ENCODE assay signal across 9 cellular contexts in the genomic region with DNA sequence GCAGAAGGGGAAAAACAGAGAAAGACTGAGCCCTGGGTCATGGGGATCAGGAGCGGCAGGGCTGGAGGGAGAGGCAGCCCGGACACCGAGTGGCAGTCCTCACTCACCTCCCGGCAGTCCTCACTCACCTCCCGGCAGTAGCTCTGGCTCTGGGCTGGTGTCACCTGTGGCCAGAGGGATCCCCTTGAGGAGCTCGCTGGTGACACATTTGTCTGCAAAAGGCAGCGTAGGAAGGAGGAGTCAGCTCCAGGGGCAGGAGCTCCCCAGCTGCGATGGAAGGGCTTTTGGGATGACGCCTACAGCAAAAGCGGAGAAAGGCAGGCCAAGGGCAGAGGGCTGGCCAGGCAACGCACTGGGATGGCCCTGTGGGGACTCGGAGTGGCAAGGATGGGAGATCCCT. TPM values are rescaled to one million over a fixed set of nuclear protein-coding genes. Genes with fewer than 3 reads are reported as not detected.
DNase-seq lines count a peak whose midpoint lies in the region; ATAC-seq, FAIRE-seq and TF ChIP-seq lines count a peak whose summit lies in the region.
"Had no signal": no experiment of that assay in that cellular context is flagged by ENCODE, and none has a peak within 500 bp of the region (broad histone marks: within the 10 kb centered on the region; RNA-seq: fewer than 3 reads in every experiment).

No MANE protein-coding gene starts in this region.

- FAIRE-seq in kidney (lab: Jason Lieb, UNC), result no peak

- DNase-seq in activated CD4-positive, alpha-beta T cell treated with anti-CD3 and anti-CD28 coated beads for 36 hours, result peak; percentile 31
- DNase-seq in activated CD4-positive, alpha-beta T cell treated with anti-CD3 and anti-CD28 coated beads for 48 hours, result no peak
- DNase-seq in activated T-helper 2 cell treated with anti-CD3 and anti-CD28 coated beads, Interferon-gamma antibody, Interleukin-2, Interleukin-4, amounts not matched to agents 10 μg/mL and 5 μg/mL and 100 μg/mL, durations not matched to agents 14 hours and 24 hours and 36 hours (ENCODE audit: low spot score), result no peak
- DNase-seq in kidney, result no peak
- DNase-seq in thoracic aorta (ENCODE audit: low spot score), result no peak
- no peak for DNase-seq in NCI-H1436 (lab: John Stamatoyannopoulos, UW)
- no peak for DNase-seq in HuH-7.5 (ENCODE audit: low spot score)
- DNase-seq: activated CD4-positive, CD25-positive, alpha-beta regulatory T cell treated with anti-CD3 and anti-CD28 coated beads, Interleukin-2, amount 50 U/mL, for 72 hours had no signal

- H3K9ac ChIP-seq in kidney (ENCODE audit: low read length in 2 of 2), result peak overlapping the region; percentile 83 to 96

- H3K36me3 Mint-ChIP-seq in activated CD4-positive, alpha-beta T cell treated with anti-CD3 and anti-CD28 coated beads for 36 hours (ENCODE audit: low read depth), result peaks cover 40% of the 10 kb centered on the region
- H3K36me3 Mint-ChIP-seq in activated T-helper 2 cell treated with anti-CD3 and anti-CD28 coated beads, Interferon-gamma antibody, Interleukin-2, Interleukin-4, amounts not matched to agents 10 μg/mL and 5 μg/mL and 100 μg/mL, durations not matched to agents 14 hours and 24 hours and 36 hours (ENCODE audit: low read depth), result peaks cover 44% of the 10 kb centered on the region

- ATAC-seq in activated CD4-positive, alpha-beta T cell treated with anti-CD3 and anti-CD28 coated beads for 36 hours, result no peak
- ATAC-seq in thoracic aorta (ENCODE audit: insufficient number of reproducible peaks, low FRiP score, low read depth) (no peak), GM18861 (IDR thresholded peaks at IDR 0.05; ENCODE audit: unreplicated experiment) (no peak)

- POLR2A ChIA-PET in activated CD4-positive, alpha-beta T cell treated with anti-CD3 and anti-CD28 coated beads for 36 hours (lab: Charles Lee), result no interaction called here

- no peak for TF ChIP-seq CTCF in kidney (IDR thresholded peaks at IDR 0.05; ENCODE audit: borderline replicate concordance, extremely low read depth, insufficient read depth)
- TF ChIP-seq CTCF in thoracic aorta (IDR thresholded peaks at IDR 0.05), result no peak

- CTCF ChIA-PET in activated CD4-positive, alpha-beta T cell treated with anti-CD3 and anti-CD28 coated beads for 36 hours (lab: Charles Lee), result interaction anchor here (0.9 to 1.7 kb wide), 5 partner anchors 11 to 114 kb away, joined by 3 to 4 read pairs (median 3); a partner anchor contains a TSS

- H3K4me1 Mint-ChIP-seq in activated CD4-positive, alpha-beta T cell treated with anti-CD3 and anti-CD28 coated beads for 36 hours, result peaks cover 19% of the 10 kb centered on the region
- H3K4me1 Mint-ChIP-seq in activated T-helper 2 cell treated with anti-CD3 and anti-CD28 coated beads, Interferon-gamma antibody, Interleukin-2, Interleukin-4, amounts not matched to agents 10 μg/mL and 5 μg/mL and 100 μg/mL, durations not matched to agents 14 hours and 24 hours and 36 hours (ENCODE audit: low read depth), result peaks cover 6% of the 10 kb centered on the region

- H3K27me3 Mint-ChIP-seq in activated CD4-positive, alpha-beta T cell treated with anti-CD3 and anti-CD28 coated beads for 36 hours, result no peaks in the 10 kb centered on the region
- H3K27me3 Mint-ChIP-seq in activated T-helper 2 cell treated with anti-CD3 and anti-CD28 coated beads, Interferon-gamma antibody, Interleukin-2, Interleukin-4, amounts not matched to agents 10 μg/mL and 5 μg/mL and 100 μg/mL, durations not matched to agents 14 hours and 24 hours and 36 hours (ENCODE audit: low read depth), result no peaks in the 10 kb centered on the region

- H3K4me1 ChIP-seq in kidney (ENCODE audit: control insufficient read depth in 1 of 2, insufficient read depth in 1 of 2, low read depth in 1 of 2, low read length in 2 of 2) (peaks cover 0 to 9% of the 10 kb centered on the region in 2 donors), thoracic aorta (ENCODE audit: control insufficient read depth in 1 of 2, low read depth in 2 of 2) (peaks cover 33 to 35% of the 10 kb centered on the region in 2 donors)

- H3K27ac Mint-ChIP-seq in activated CD4-positive, alpha-beta T cell treated with anti-CD3 and anti-CD28 coated beads for 36 hours, result peak overlapping the region; percentile 88
- H3K27ac Mint-ChIP-seq in activated T-helper 2 cell treated with anti-CD3 and anti-CD28 coated beads, Interferon-gamma antibody, Interleukin-2, Interleukin-4, amounts not matched to agents 10 μg/mL and 5 μg/mL and 100 μg/mL, durations not matched to agents 14 hours and 24 hours and 36 hours, result peak overlapping the region; percentile 79

- H3K27me3 ChIP-seq in thoracic aorta (replicated peaks; ENCODE audit: insufficient read depth), result no peaks in the 10 kb centered on the region

- H3K27ac ChIP-seq in kidney (ENCODE audit: low read depth in 2 of 2, low read length in 2 of 2), result no peak overlapping the region
- peak overlapping the region in 1 of 2 donors; percentile 88 for H3K27ac ChIP-seq in thoracic aorta

- peak overlapping the region; percentile 95 for H3K4me3 Mint-ChIP-seq in activated CD4-positive, alpha-beta T cell treated with anti-CD3 and anti-CD28 coated beads for 36 hours
- peak overlapping the region; percentile 96 for H3K4me3 Mint-ChIP-seq in activated T-helper 2 cell treated with anti-CD3 and anti-CD28 coated beads, Interferon-gamma antibody, Interleukin-2, Interleukin-4, amounts not matched to agents 10 μg/mL and 5 μg/mL and 100 μg/mL, durations not matched to agents 14 hours and 24 hours and 36 hours (ENCODE audit: low read depth)

- peaks cover 2 to 17% of the 10 kb centered on the region in 2 donors for H3K36me3 ChIP-seq in kidney (ENCODE audit: control insufficient read depth in 1 of 2, insufficient read depth in 2 of 2, low read length in 2 of 2)
- peaks cover 31% of the 10 kb centered on the region for H3K36me3 ChIP-seq in thoracic aorta

- H3K9me3 Mint-ChIP-seq in activated CD4-positive, alpha-beta T cell treated with anti-CD3 and anti-CD28 coated beads for 36 hours (ENCODE audit: low read depth), result no peaks in the 10 kb centered on the region
- no peaks in the 10 kb centered on the region for H3K9me3 Mint-ChIP-seq in activated T-helper 2 cell treated with anti-CD3 and anti-CD28 coated beads, Interferon-gamma antibody, Interleukin-2, Interleukin-4, amounts not matched to agents 10 μg/mL and 5 μg/mL and 100 μg/mL, durations not matched to agents 14 hours and 24 hours and 36 hours

- H3K9me3 ChIP-seq in kidney (ENCODE audit: control insufficient read depth in 1 of 2, low read length in 2 of 2), result no peaks in the 10 kb centered on the region
- H3K9me3 ChIP-seq in thoracic aorta, result no peaks in the 10 kb centered on the region

- intact Hi-C loops in activated CD4-positive, alpha-beta T cell treated with anti-CD3 and anti-CD28 coated beads for 36 hours (cut with DNase I, micrococcal nuclease), result loop anchor here (1.0 to 5.0 kb wide), 5 partner anchors 13 to 187 kb away; a partner anchor contains a TSS
- intact Hi-C loops in activated T-helper 2 cell treated with anti-CD3 and anti-CD28 coated beads, Interferon-gamma antibody, Interleukin-2, Interleukin-4, amounts not matched to agents 10 μg/mL and 5 μg/mL and 100 μg/mL, durations not matched to agents 14 hours and 24 hours and 36 hours (cut with micrococcal nuclease), result no loop called here
- intact Hi-C loops in kidney (cut with DNase I), result no loop called here

- peak overlapping the region; percentile 92 to 93 for H3K4me3 ChIP-seq in kidney (ENCODE audit: low read length in 2 of 2)
- H3K4me3 ChIP-seq in thoracic aorta, result peak overlapping the region; percentile 82

RNA-seq across cellular contexts. Expression of a gene that starts 0.7 kb away (rescaled TPM):
- 100 to 1,000 TPM; 230 to 253 TPM for total RNA-seq in activated CD4-positive, alpha-beta T cell treated with anti-CD3 and anti-CD28 coated beads for 36 hours
- 303 and 306 TPM in 2 replicates for total RNA-seq in activated T-helper 2 cell treated with anti-CD3 and anti-CD28 coated beads, Interferon-gamma antibody, Interleukin-2, Interleukin-4, amounts not matched to agents 10 μg/mL and 5 μg/mL and 100 μg/mL, durations not matched to agents 14 hours and 24 hours and 36 hours
- total RNA-seq in kidney (172 TPM), thoracic aorta (100 to 1,000 TPM; 194 to 212 TPM)
- 212 TPM for polyA plus RNA-seq in kidney (ENCODE audit: insufficient read depth, low read depth, low replicate concordance)

RNA-seq across cellular contexts. Expression of a gene that starts 7.5 kb away (rescaled TPM):
- total RNA-seq in activated CD4-positive, alpha-beta T cell treated with anti-CD3 and anti-CD28 coated beads for 36 hours, result 10 to 100 TPM; 46.4 to 52.1 TPM
- total RNA-seq in activated T-helper 2 cell treated with anti-CD3 and anti-CD28 coated beads, Interferon-gamma antibody, Interleukin-2, Interleukin-4, amounts not matched to agents 10 μg/mL and 5 μg/mL and 100 μg/mL, durations not matched to agents 14 hours and 24 hours and 36 hours, result 41.8 and 46.5 TPM in 2 replicates
- total RNA-seq in kidney (17.3 TPM), thoracic aorta (10 to 100 TPM in 1 of 2 donors, 1 to 10 TPM in 1; 4.5 to 11.6 TPM)
- 3.7 TPM for polyA plus RNA-seq in kidney (ENCODE audit: insufficient read depth, low read depth, low replicate concordance)

RNA-seq across cellular contexts. Expression of a gene that starts 12.8 kb away (rescaled TPM):
- 100 to 1,000 TPM; 139 to 149 TPM for total RNA-seq in activated CD4-positive, alpha-beta T cell treated with anti-CD3 and anti-CD28 coated beads for 36 hours
- 160 and 162 TPM in 2 replicates for total RNA-seq in activated T-helper 2 cell treated with anti-CD3 and anti-CD28 coated beads, Interferon-gamma antibody, Interleukin-2, Interleukin-4, amounts not matched to agents 10 μg/mL and 5 μg/mL and 100 μg/mL, durations not matched to agents 14 hours and 24 hours and 36 hours
- 43.2 TPM for total RNA-seq in kidney
- 25.2 TPM for polyA plus RNA-seq in kidney (ENCODE audit: insufficient read depth, low read depth, low replicate concordance)
- total RNA-seq in thoracic aorta, result 10 to 100 TPM; 14.6 to 39.0 TPM

RNA-seq across cellular contexts. Expression of a gene that starts 16.5 kb away (rescaled TPM):
- total RNA-seq in activated CD4-positive, alpha-beta T cell treated with anti-CD3 and anti-CD28 coated beads for 36 hours, result 10 to 100 TPM; 10.4 to 14.1 TPM
- 7.7 and 8.0 TPM in 2 replicates for total RNA-seq in activated T-helper 2 cell treated with anti-CD3 and anti-CD28 coated beads, Interferon-gamma antibody, Interleukin-2, Interleukin-4, amounts not matched to agents 10 μg/mL and 5 μg/mL and 100 μg/mL, durations not matched to agents 14 hours and 24 hours and 36 hours
- total RNA-seq in kidney (0.35 TPM), thoracic aorta (not detected)
- 0.37 TPM for polyA plus RNA-seq in kidney (ENCODE audit: insufficient read depth, low read depth, low replicate concordance)

RNA-seq across cellular contexts. Expression of a gene that starts 32.8 kb away (rescaled TPM):
- 10 to 100 TPM; 49.8 to 62.6 TPM for total RNA-seq in activated CD4-positive, alpha-beta T cell treated with anti-CD3 and anti-CD28 coated beads for 36 hours
- 56.1 and 56.2 TPM in 2 replicates for total RNA-seq in activated T-helper 2 cell treated with anti-CD3 and anti-CD28 coated beads, Interferon-gamma antibody, Interleukin-2, Interleukin-4, amounts not matched to agents 10 μg/mL and 5 μg/mL and 100 μg/mL, durations not matched to agents 14 hours and 24 hours and 36 hours
- total RNA-seq in kidney (42.5 TPM), thoracic aorta (10 to 100 TPM; 42.5 to 56.5 TPM)
- 36.4 TPM for polyA plus RNA-seq in kidney (ENCODE audit: insufficient read depth, low read depth, low replicate concordance)

Comparison
In these comparisons a context has a peak if more than half of its experiments do, and no peak if none do; other contexts are left out.
1. intact Hi-C loops: an anchor here in activated CD4-positive, alpha-beta T cell treated with anti-CD3 and anti-CD28 coated beads for 36 hours (1.0 to 5.0 kb wide); none called in activated T-helper 2 cell treated with anti-CD3 and anti-CD28 coated beads, Interferon-gamma antibody, Interleukin-2, Interleukin-4, amounts not matched to agents 10 μg/mL and 5 μg/mL and 100 μg/mL, durations not matched to agents 14 hours and 24 hours and 36 hours and kidney.